13 cellular contexts compared by ENCODE assay signal in genomic region chr6:41503435-41503768, GRCh38. TPM values are rescaled to one million over a fixed set of nuclear protein-coding genes. Genes with fewer than 3 reads are reported as not detected.
DNase-seq lines count a peak whose midpoint lies in the region; ATAC-seq, FAIRE-seq and TF ChIP-seq lines count a peak whose summit lies in the region.
"Had no signal": no experiment of that assay in that cellular context is flagged by ENCODE, and none has a peak within 500 bp of the region (broad histone marks: within the 10 kb centered on the region; RNA-seq: fewer than 3 reads in every experiment).

No MANE protein-coding gene starts in this region.

- peak overlapping the region; percentile 16 for H3K4me2 ChIP-seq in mesendoderm (ENCODE audit: low read length)

- H3K27me3 ChIP-seq in mesendoderm (ENCODE audit: insufficient read depth, low read length, poor library complexity) (peaks cover 6% of the 10 kb centered on the region), thoracic aorta (replicated peaks; ENCODE audit: insufficient read depth) (no peaks in the 10 kb centered on the region)

- no peak overlapping the region for H3K23ac ChIP-seq in mesendoderm (ENCODE audit: low read length)

- H3K4me1 ChIP-seq in mesendoderm (ENCODE audit: control insufficient read depth, low read depth, low read length) (peaks cover 6% of the 10 kb centered on the region), thoracic aorta (ENCODE audit: control insufficient read depth in 1 of 2, low read depth in 2 of 2) (peaks cover 14 to 25% of the 10 kb centered on the region in 2 donors)

- ATAC-seq in thoracic aorta (ENCODE audit: insufficient number of reproducible peaks, low FRiP score, low read depth): no peak
- ATAC-seq: activated CD8-positive, alpha-beta memory T cell treated with anti-CD3 and anti-CD28 coated beads, Interleukin-2, amount 10 ng/mL, durations not matched to agents 7 days and 5 days had no signal

- no CpG with 5 or more reads among the region's 2 CpGs for WGBS in mesendoderm (ENCODE audit: extremely low coverage, insufficient coverage, low lambda C conversion rate)

- H3K27ac ChIP-seq in mesendoderm (ENCODE audit: low read depth, low read length) (peak overlapping the region; percentile 28), thoracic aorta (peak overlapping the region; percentile 1 to 39)
- H3K27ac ChIP-seq: 22Rv1 had no signal

- no peaks in the 10 kb centered on the region for H3K79me1 ChIP-seq in mesendoderm (ENCODE audit: low read length)

- H3K36me3 ChIP-seq in mesendoderm (ENCODE audit: control insufficient read depth, insufficient read depth, low read length) (no peaks in the 10 kb centered on the region), thoracic aorta (no peaks in the 10 kb centered on the region)

- peak overlapping the region; percentile 22 for H3K4me3 ChIP-seq in astrocyte of the cerebellum (ENCODE audit: low read depth, low read length)
- no peak overlapping the region for H3K4me3 ChIP-seq in mesendoderm (ENCODE audit: low read length)
- peak overlapping the region; percentile 77 for H3K4me3 ChIP-seq in thoracic aorta

- in situ Hi-C loops in astrocyte of the cerebellum (cut with HindIII; ENCODE audit: low sequenced_read_pairs): no loop called here

- no peak overlapping the region for H2BK15ac ChIP-seq in mesendoderm (replicated peaks; ENCODE audit: low read depth)

- H3K9ac ChIP-seq in mesendoderm (ENCODE audit: low read length): peak overlapping the region; percentile 28

- no peak for TF ChIP-seq POLR2A in GM12892 (IDR thresholded peaks at IDR 0.05; ENCODE audit: low read depth, low read length)

- peak overlapping the region; percentile 46 for H3K4ac ChIP-seq in mesendoderm (ENCODE audit: low read depth, low read length)

- no peak overlapping the region for H4K8ac ChIP-seq in mesendoderm (ENCODE audit: low read depth, low read length)

- no peak for FAIRE-seq in GM12892 (lab: Jason Lieb, UNC)
- FAIRE-seq: bronchial epithelial cell had no signal

- no peak overlapping the region for H2BK120ac ChIP-seq in mesendoderm (ENCODE audit: low read depth, low read length)

- no peak overlapping the region for H2AK5ac ChIP-seq in mesendoderm (ENCODE audit: low read length)

- H3K56ac ChIP-seq in mesendoderm (ENCODE audit: low read length): peak overlapping the region; percentile 30

- H3K79me2 ChIP-seq in mesendoderm (ENCODE audit: control insufficient read depth, insufficient read depth, low read length): no peaks in the 10 kb centered on the region

- H4K5ac ChIP-seq in mesendoderm (ENCODE audit: low read length): no peak overlapping the region

- no peak overlapping the region for H2BK5ac ChIP-seq in mesendoderm (ENCODE audit: low read length)

- H3K9me3 ChIP-seq in thoracic aorta: no peaks in the 10 kb centered on the region

- DNase-seq in NCI-H2171 treated with DMSO at 0.1 percent for 48 hours (lab: John Stamatoyannopoulos, UW): peak; percentile 33
- no peak for DNase-seq in NCI-H2171 (lab: John Stamatoyannopoulos, UW)
- no peak for DNase-seq in astrocyte of the cerebellum (ENCODE audit: low read depth)
- no peak for DNase-seq in mesendoderm
- DNase-seq in thoracic aorta (ENCODE audit: low spot score): no peak
- DNase-seq in activated CD4-positive, CD25-positive, alpha-beta regulatory T cell treated with anti-CD3 and anti-CD28 coated beads, Interleukin-2, amount 50 U/mL, for 72 hours: no peak
- DNase-seq in GM12892 (ENCODE audit: insufficient read length): no peak
- no peak for DNase-seq in NCI-H1694 (lab: John Stamatoyannopoulos, UW)
- DNase-seq: activated CD8-positive, alpha-beta memory T cell treated with anti-CD3 and anti-CD28 coated beads, Interleukin-2, amount 10 ng/mL, durations not matched to agents 7 days and 5 days; NCI-H1436 treated with DMSO at 0.1 percent for 48 hours; NK-92 treated with Interleukin-12 subunit alpha and Interleukin-12 subunit beta, amount 100 ng/mL, for 24 hours had no signal

- TF ChIP-seq CTCF in astrocyte of the cerebellum (IDR thresholded peaks at IDR 0.05; ENCODE audit: low read depth, low read length, missing control alignments) (no peak), thoracic aorta (IDR thresholded peaks at IDR 0.05) (no peak)

- peak overlapping the region; percentile 60 for H3K18ac ChIP-seq in mesendoderm (ENCODE audit: low read length)

RNA-seq across cellular contexts. Expression of gene FOXP4, which starts 42.8 kb away (rescaled TPM):
- 9.2 TPM for polyA plus RNA-seq in mesendoderm (2013, experiment 1 of 2)
- polyA plus RNA-seq in mesendoderm (2013, experiment 2 of 2): 8.4 TPM
- 10 to 100 TPM; 15.7 to 21.0 TPM for total RNA-seq in thoracic aorta
- polyA plus RNA-seq in GM12892 (2012; ENCODE audit: missing spikeins): 8.3 TPM
